In the genomic region with DNA sequence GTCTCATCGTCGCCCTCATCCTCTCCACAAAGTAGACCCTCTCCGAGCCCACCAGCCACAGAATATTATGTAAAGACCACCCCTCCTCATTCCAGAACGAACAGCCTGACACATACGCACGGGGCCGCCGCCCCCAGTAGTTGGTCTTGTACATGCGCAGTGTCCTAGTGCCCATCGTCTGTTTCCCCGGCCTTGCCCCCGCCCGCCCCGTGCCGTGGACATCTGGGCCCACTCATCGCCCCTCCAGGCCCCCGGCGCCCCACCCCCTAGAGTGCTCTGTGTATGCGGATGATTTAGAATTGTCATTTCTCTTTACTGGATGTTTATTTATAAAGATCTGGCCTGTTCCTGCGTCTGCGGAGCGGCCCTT, we compare ENCODE assay signal across 1 cellular context.
TF ChIP-seq lines count a peak whose summit lies in the region.

No MANE protein-coding gene starts in this region.

TF ChIP-seq in GM23338, 12 proteins besides CTCF, POLR2A, EP300 and RAD21 (continued from another document):
- TF ChIP-seq, protein P1, sequence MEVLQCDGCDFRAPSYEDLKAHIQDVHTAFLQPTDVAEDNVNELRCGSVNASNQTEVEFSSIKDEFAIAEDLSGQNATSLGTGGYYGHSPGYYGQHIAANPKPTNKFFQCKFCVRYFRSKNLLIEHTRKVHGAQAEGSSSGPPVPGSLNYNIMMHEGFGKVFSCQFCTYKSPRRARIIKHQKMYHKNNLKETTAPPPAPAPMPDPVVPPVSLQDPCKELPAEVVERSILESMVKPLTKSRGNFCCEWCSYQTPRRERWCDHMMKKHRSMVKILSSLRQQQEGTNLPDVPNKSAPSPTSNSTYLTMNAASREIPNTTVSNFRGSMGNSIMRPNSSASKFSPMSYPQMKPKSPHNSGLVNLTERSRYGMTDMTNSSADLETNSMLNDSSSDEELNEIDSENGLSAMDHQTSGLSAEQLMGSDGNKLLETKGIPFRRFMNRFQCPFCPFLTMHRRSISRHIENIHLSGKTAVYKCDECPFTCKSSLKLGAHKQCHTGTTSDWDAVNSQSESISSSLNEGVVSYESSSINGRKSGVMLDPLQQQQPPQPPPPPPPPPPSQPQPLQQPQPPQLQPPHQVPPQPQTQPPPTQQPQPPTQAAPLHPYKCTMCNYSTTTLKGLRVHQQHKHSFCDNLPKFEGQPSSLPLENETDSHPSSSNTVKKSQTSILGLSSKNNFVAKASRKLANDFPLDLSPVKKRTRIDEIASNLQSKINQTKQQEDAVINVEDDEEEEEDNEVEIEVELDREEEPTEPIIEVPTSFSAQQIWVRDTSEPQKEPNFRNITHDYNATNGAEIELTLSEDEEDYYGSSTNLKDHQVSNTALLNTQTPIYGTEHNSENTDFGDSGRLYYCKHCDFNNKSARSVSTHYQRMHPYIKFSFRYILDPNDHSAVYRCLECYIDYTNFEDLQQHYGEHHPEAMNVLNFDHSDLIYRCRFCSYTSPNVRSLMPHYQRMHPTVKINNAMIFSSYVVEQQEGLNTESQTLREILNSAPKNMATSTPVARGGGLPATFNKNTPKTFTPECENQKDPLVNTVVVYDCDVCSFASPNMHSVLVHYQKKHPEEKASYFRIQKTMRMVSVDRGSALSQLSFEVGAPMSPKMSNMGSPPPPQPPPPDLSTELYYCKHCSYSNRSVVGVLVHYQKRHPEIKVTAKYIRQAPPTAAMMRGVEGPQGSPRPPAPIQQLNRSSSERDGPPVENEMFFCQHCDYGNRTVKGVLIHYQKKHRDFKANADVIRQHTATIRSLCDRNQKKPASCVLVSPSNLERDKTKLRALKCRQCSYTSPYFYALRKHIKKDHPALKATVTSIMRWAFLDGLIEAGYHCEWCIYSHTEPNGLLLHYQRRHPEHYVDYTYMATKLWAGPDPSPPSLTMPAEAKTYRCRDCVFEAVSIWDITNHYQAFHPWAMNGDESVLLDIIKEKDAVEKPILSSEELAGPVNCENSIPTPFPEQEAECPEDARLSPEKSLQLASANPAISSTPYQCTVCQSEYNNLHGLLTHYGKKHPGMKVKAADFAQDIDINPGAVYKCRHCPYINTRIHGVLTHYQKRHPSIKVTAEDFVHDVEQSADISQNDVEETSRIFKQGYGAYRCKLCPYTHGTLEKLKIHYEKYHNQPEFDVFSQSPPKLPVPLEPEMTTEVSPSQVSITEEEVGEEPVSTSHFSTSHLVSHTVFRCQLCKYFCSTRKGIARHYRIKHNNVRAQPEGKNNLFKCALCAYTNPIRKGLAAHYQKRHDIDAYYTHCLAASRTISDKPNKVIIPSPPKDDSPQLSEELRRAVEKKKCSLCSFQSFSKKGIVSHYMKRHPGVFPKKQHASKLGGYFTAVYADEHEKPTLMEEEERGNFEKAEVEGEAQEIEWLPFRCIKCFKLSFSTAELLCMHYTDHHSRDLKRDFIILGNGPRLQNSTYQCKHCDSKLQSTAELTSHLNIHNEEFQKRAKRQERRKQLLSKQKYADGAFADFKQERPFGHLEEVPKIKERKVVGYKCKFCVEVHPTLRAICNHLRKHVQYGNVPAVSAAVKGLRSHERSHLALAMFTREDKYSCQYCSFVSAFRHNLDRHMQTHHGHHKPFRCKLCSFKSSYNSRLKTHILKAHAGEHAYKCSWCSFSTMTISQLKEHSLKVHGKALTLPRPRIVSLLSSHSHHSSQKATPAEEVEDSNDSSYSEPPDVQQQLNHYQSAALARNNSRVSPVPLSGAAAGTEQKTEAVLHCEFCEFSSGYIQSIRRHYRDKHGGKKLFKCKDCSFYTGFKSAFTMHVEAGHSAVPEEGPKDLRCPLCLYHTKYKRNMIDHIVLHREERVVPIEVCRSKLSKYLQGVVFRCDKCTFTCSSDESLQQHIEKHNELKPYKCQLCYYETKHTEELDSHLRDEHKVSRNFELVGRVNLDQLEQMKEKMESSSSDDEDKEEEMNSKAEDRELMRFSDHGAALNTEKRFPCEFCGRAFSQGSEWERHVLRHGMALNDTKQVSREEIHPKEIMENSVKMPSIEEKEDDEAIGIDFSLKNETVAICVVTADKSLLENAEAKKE (CRISPR knock-in tag; IDR thresholded peaks at IDR 0.05), result no peak
- TF ChIP-seq, protein P2, sequence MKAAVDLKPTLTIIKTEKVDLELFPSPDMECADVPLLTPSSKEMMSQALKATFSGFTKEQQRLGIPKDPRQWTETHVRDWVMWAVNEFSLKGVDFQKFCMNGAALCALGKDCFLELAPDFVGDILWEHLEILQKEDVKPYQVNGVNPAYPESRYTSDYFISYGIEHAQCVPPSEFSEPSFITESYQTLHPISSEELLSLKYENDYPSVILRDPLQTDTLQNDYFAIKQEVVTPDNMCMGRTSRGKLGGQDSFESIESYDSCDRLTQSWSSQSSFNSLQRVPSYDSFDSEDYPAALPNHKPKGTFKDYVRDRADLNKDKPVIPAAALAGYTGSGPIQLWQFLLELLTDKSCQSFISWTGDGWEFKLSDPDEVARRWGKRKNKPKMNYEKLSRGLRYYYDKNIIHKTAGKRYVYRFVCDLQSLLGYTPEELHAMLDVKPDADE (IDR thresholded peaks at IDR 0.05), result no peak
- TF ChIP-seq POLR2AphosphoS5 (IDR thresholded peaks at IDR 0.05; ENCODE audit: low read depth), result no peak
- no peak for TF ChIP-seq JUNB (IDR thresholded peaks at IDR 0.05; ENCODE audit: unreplicated experiment)
